1 cellular context compared by ENCODE assay signal in genomic region chr1:153770812-153771211, GRCh38.
TF ChIP-seq lines count a peak whose summit lies in the region.

No MANE protein-coding gene starts in this region.

TF ChIP-seq in GM23338, 12 proteins besides CTCF, POLR2A, EP300 and RAD21 (continued from another document):
- no peak for TF ChIP-seq REST (IDR thresholded peaks at IDR 0.05; ENCODE audit: unreplicated experiment)
- no peak for TF ChIP-seq ZNF114 (CRISPR knock-in tag; IDR thresholded peaks at IDR 0.05)
- TF ChIP-seq, protein P1, sequence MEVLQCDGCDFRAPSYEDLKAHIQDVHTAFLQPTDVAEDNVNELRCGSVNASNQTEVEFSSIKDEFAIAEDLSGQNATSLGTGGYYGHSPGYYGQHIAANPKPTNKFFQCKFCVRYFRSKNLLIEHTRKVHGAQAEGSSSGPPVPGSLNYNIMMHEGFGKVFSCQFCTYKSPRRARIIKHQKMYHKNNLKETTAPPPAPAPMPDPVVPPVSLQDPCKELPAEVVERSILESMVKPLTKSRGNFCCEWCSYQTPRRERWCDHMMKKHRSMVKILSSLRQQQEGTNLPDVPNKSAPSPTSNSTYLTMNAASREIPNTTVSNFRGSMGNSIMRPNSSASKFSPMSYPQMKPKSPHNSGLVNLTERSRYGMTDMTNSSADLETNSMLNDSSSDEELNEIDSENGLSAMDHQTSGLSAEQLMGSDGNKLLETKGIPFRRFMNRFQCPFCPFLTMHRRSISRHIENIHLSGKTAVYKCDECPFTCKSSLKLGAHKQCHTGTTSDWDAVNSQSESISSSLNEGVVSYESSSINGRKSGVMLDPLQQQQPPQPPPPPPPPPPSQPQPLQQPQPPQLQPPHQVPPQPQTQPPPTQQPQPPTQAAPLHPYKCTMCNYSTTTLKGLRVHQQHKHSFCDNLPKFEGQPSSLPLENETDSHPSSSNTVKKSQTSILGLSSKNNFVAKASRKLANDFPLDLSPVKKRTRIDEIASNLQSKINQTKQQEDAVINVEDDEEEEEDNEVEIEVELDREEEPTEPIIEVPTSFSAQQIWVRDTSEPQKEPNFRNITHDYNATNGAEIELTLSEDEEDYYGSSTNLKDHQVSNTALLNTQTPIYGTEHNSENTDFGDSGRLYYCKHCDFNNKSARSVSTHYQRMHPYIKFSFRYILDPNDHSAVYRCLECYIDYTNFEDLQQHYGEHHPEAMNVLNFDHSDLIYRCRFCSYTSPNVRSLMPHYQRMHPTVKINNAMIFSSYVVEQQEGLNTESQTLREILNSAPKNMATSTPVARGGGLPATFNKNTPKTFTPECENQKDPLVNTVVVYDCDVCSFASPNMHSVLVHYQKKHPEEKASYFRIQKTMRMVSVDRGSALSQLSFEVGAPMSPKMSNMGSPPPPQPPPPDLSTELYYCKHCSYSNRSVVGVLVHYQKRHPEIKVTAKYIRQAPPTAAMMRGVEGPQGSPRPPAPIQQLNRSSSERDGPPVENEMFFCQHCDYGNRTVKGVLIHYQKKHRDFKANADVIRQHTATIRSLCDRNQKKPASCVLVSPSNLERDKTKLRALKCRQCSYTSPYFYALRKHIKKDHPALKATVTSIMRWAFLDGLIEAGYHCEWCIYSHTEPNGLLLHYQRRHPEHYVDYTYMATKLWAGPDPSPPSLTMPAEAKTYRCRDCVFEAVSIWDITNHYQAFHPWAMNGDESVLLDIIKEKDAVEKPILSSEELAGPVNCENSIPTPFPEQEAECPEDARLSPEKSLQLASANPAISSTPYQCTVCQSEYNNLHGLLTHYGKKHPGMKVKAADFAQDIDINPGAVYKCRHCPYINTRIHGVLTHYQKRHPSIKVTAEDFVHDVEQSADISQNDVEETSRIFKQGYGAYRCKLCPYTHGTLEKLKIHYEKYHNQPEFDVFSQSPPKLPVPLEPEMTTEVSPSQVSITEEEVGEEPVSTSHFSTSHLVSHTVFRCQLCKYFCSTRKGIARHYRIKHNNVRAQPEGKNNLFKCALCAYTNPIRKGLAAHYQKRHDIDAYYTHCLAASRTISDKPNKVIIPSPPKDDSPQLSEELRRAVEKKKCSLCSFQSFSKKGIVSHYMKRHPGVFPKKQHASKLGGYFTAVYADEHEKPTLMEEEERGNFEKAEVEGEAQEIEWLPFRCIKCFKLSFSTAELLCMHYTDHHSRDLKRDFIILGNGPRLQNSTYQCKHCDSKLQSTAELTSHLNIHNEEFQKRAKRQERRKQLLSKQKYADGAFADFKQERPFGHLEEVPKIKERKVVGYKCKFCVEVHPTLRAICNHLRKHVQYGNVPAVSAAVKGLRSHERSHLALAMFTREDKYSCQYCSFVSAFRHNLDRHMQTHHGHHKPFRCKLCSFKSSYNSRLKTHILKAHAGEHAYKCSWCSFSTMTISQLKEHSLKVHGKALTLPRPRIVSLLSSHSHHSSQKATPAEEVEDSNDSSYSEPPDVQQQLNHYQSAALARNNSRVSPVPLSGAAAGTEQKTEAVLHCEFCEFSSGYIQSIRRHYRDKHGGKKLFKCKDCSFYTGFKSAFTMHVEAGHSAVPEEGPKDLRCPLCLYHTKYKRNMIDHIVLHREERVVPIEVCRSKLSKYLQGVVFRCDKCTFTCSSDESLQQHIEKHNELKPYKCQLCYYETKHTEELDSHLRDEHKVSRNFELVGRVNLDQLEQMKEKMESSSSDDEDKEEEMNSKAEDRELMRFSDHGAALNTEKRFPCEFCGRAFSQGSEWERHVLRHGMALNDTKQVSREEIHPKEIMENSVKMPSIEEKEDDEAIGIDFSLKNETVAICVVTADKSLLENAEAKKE (CRISPR knock-in tag; IDR thresholded peaks at IDR 0.05), result no peak
- TF ChIP-seq POLR2AphosphoS5 (IDR thresholded peaks at IDR 0.05; ENCODE audit: low read depth), result no peak
- no peak for TF ChIP-seq ETS1 (IDR thresholded peaks at IDR 0.05)
- no peak for TF ChIP-seq EZH2phosphoT487 (IDR thresholded peaks at IDR 0.05; ENCODE audit: unreplicated experiment)
- no peak for TF ChIP-seq CREB1 (CRISPR knock-in tag; IDR thresholded peaks at IDR 0.05; ENCODE audit: low read depth)
